1 cellular context compared by ENCODE assay signal in the genomic region with DNA sequence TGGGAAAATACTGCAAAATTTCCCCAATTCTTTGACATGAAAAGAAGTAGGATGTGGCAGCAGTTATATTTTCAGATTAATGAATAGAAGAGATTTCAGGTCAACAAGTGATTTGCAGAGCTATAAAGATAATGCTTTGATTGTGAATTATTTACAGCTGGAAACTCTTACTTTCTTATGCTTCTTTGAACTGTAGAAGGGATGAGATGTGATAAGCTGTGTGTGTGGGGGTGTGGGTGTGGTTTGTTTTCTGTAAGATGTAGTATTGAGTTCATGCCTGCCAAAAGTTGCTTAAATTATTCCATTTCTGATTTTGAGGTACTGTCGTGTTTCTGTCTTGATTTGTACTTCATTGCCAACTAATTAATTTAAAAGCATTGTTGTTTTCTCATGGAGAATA.
TF ChIP-seq lines count a peak whose summit lies in the region.

No MANE protein-coding gene starts in this region.

TF ChIP-seq in GM23338, 12 proteins besides CTCF, POLR2A, EP300 and RAD21 (continued from another document):
- TF ChIP-seq CREB1 (CRISPR knock-in tag; IDR thresholded peaks at IDR 0.05; ENCODE audit: low read depth) (no peak), ZNF331 (CRISPR knock-in tag; IDR thresholded peaks at IDR 0.05; ENCODE audit: low read depth) (no peak), ZNF114 (CRISPR knock-in tag; IDR thresholded peaks at IDR 0.05) (no peak), EZH2 (IDR thresholded peaks at IDR 0.05; ENCODE audit: low read depth, unreplicated experiment) (no peak)
- TF ChIP-seq, protein P1, sequence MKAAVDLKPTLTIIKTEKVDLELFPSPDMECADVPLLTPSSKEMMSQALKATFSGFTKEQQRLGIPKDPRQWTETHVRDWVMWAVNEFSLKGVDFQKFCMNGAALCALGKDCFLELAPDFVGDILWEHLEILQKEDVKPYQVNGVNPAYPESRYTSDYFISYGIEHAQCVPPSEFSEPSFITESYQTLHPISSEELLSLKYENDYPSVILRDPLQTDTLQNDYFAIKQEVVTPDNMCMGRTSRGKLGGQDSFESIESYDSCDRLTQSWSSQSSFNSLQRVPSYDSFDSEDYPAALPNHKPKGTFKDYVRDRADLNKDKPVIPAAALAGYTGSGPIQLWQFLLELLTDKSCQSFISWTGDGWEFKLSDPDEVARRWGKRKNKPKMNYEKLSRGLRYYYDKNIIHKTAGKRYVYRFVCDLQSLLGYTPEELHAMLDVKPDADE (IDR thresholded peaks at IDR 0.05) = no peak
